In genomic region chr12:51023625-51024395, GRCh38 we compare ENCODE assay signal across 8 cellular contexts. TPM values are rescaled to one million over a fixed set of nuclear protein-coding genes. Genes with fewer than 3 reads are reported as not detected.
A peak's percentile ranks its signal among the peaks of the same experiment; 100 is the strongest.
DNase-seq lines count a peak whose midpoint lies in the region; ATAC-seq and TF ChIP-seq lines count a peak whose summit lies in the region.

No MANE protein-coding gene starts in this region.

- intact Hi-C loops in Panc1 (cut with micrococcal nuclease; ENCODE audit: unreplicated experiment), result no loop called here

- H2AK5ac ChIP-seq in trophoblast cell (ENCODE audit: low read length), result peak overlapping the region; percentile 25

- no peak overlapping the region for H4K12ac ChIP-seq in trophoblast cell (ENCODE audit: low read depth, low read length)

- peak overlapping the region; percentile 52 for H4K8ac ChIP-seq in trophoblast cell (ENCODE audit: low read depth, low read length)

- H3K79me2 ChIP-seq in trophoblast cell (ENCODE audit: control insufficient read depth, insufficient read depth, low read length, poor library complexity), result peaks cover 12% of the 10 kb centered on the region

- no peak overlapping the region for H3K4me2 ChIP-seq in trophoblast cell (ENCODE audit: low read length)

- peaks cover 13% of the 10 kb centered on the region for H3K4me1 ChIP-seq in Panc1 (ENCODE audit: control insufficient read depth, insufficient read depth, low read length)
- H3K4me1 ChIP-seq in trophoblast cell (ENCODE audit: control insufficient read depth in 1 of 2, insufficient read depth in 2 of 2, low read length in 2 of 2), result peaks cover 11 to 19% of the 10 kb centered on the region in 2 experiments

- peak overlapping the region; percentile 40 for H3K18ac ChIP-seq in trophoblast cell (ENCODE audit: low read length)

- H3K4me3 ChIP-seq in Panc1 (ENCODE audit: low read depth in 2 of 2, low read length in 2 of 2) (peak overlapping the region; percentile 71 to 80), epithelial cell of esophagus (ENCODE audit: low read length) (peak overlapping the region; percentile 76), trophoblast cell (ENCODE audit: low read depth, low read length) (no peak overlapping the region)

- peak overlapping the region; percentile 75 for H4K91ac ChIP-seq in trophoblast cell (ENCODE audit: low read depth, low read length)

- H3K23ac ChIP-seq in trophoblast cell (ENCODE audit: low read length), result no peak overlapping the region

- H3K9me3 ChIP-seq in Panc1 (ENCODE audit: control insufficient read depth, insufficient read depth, low read depth, low read length) (no peaks in the 10 kb centered on the region), trophoblast cell (ENCODE audit: insufficient read depth, low read depth, low read length) (no peaks in the 10 kb centered on the region)

- H3K27me3 ChIP-seq in Panc1 (ENCODE audit: control insufficient read depth, insufficient read depth, low read length), result no peaks in the 10 kb centered on the region
- H3K27me3 ChIP-seq in trophoblast cell (ENCODE audit: insufficient read depth, low read length), result no peaks in the 10 kb centered on the region

- no peak overlapping the region for H3K9ac ChIP-seq in trophoblast cell (ENCODE audit: low read length)

- ATAC-seq in Panc1 (no peak), GM18870 (IDR thresholded peaks at IDR 0.05; ENCODE audit: unreplicated experiment) (no peak)

- no TSS peak for BruUV-seq in Panc1 (replicated peaks; lab: Mats Ljungman, UMichigan)

- H2BK5ac ChIP-seq in trophoblast cell (ENCODE audit: low read depth, low read length, poor library complexity), result peak overlapping the region; percentile 43

- TF ChIP-seq CTCF in Panc1 (IDR thresholded peaks at IDR 0.05) (no peak), epithelial cell of esophagus (IDR thresholded peaks at IDR 0.05; ENCODE audit: insufficient read depth, low read depth, low read length, missing control alignments) (no peak)

- H3K27ac ChIP-seq in Panc1 (ENCODE audit: low read length) (peak overlapping the region; percentile 90), trophoblast cell (ENCODE audit: low read depth, low read length) (no peak overlapping the region)

- no peak overlapping the region for H3K14ac ChIP-seq in trophoblast cell (ENCODE audit: low read length)

- H2AFZ ChIP-seq in trophoblast cell (ENCODE audit: insufficient read depth, low read length, poor library complexity), result peak overlapping the region; percentile 39

- H3K79me1 ChIP-seq in trophoblast cell (ENCODE audit: low read length), result peaks cover 30% of the 10 kb centered on the region

- no peaks in the 10 kb centered on the region for H3K36me3 ChIP-seq in Panc1 (ENCODE audit: control insufficient read depth, insufficient read depth, low read length)
- H3K36me3 ChIP-seq in trophoblast cell (ENCODE audit: control insufficient read depth in 1 of 2, insufficient read depth in 2 of 2, low read length in 2 of 2), result peaks cover 0 to 2% of the 10 kb centered on the region in 2 experiments

- H2BK12ac ChIP-seq in trophoblast cell (ENCODE audit: low read length), result no peak overlapping the region

- CTCF ChIA-PET in Panc1 (lab: Charles Lee), result interaction anchor here (0.6 kb wide), 1 partner anchor 19 kb away, joined by 3 read pairs; no protein-coding TSS in a partner anchor

- POLR2A ChIA-PET in Panc1 (lab: Charles Lee), result interaction anchor here (0.5 kb wide), 1 partner anchor 227 kb away, joined by 5 read pairs; no protein-coding TSS in a partner anchor

- peak; percentile 90 for DNase-seq in COLO829 (ENCODE audit: low spot score)
- DNase-seq in Panc1 (ENCODE audit: low read depth, low spot score), result no peak
- DNase-seq in epithelial cell of esophagus (ENCODE audit: low read depth), result peak; percentile 11
- DNase-seq in trophoblast cell, result no peak
- no peak for DNase-seq in KG1 (lab: John Stamatoyannopoulos, UW)
- no peak for DNase-seq in COR-L47 (lab: John Stamatoyannopoulos, UW)
- DNase-seq in iPS-NIHi7 (ENCODE audit: extremely low spot score), result no peak

- in situ Hi-C loops in Panc1 (cut with HindIII; ENCODE audit: low pct_unique_long_range_greater_than_20kb, low sequenced_read_pairs), result no loop called here

- no CpG with 5 or more reads among the region's 4 CpGs for WGBS in trophoblast cell (ENCODE audit: extremely low coverage, insufficient coverage, insufficient read length)

- H2BK120ac ChIP-seq in trophoblast cell (ENCODE audit: insufficient read depth, low read length, poor library complexity), result no peak overlapping the region

- H3K4ac ChIP-seq in trophoblast cell (ENCODE audit: low read depth, low read length), result peak overlapping the region; percentile 95

RNA-seq across cellular contexts. Expression of gene SLC11A2, which starts 2.4 kb away (rescaled TPM):
- total RNA-seq in Panc1 (2021; ENCODE audit: unreplicated experiment), result 59.9 TPM
- 30.6 TPM for polyA plus RNA-seq in Panc1 (2012; ENCODE audit: insufficient read length)
- 33.1 and 33.8 TPM in 2 replicates for polyA plus RNA-seq in trophoblast cell (2013)

RNA-seq across cellular contexts. Expression of gene LETMD1, which starts 24.3 kb away (rescaled TPM):
- total RNA-seq in Panc1 (2021; ENCODE audit: unreplicated experiment), result 47.9 TPM
- 44.5 TPM for polyA plus RNA-seq in Panc1 (2012; ENCODE audit: insufficient read length)
- 21.3 TPM in 2 replicates for polyA plus RNA-seq in trophoblast cell (2013)

RNA-seq across cellular contexts. Expression of gene CSRNP2, which starts 59.6 kb away (rescaled TPM):
- 50.5 TPM for total RNA-seq in Panc1 (2021; ENCODE audit: unreplicated experiment)
- 22.0 TPM for polyA plus RNA-seq in Panc1 (2012; ENCODE audit: insufficient read length)
- polyA plus RNA-seq in trophoblast cell (2013), result 24.1 and 24.9 TPM in 2 replicates

Comparison
In these comparisons a context has a peak if more than half of its experiments do, and no peak if none do; other contexts are left out.
1. DNase-seq: peak in COLO829 (single experiment) and epithelial cell of esophagus (single experiment); none in Panc1 (single experiment), trophoblast cell (0 of 2), KG1 (single experiment), COR-L47 (single experiment) and iPS-NIHi7 (single experiment).